ENCODE assay signal across 28 cellular contexts in the genomic region with DNA sequence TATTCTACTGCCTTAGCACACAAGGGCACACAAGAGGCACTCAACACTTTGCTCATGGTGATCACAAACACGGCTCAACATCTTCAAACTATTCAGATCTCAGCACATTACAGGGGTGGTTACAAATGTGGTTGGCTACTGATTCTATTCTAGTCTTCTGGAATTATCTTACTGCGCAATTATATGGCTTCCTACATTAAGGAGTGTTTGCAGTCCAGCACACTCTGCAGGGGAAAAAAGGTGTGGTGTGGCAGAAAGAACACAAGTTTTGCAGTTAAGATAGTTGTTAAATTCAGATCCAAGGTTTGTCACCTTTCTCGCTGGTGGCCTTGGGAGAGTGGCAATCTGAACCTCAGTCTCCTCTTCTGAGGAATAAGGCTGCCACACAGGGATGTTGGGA.
"Had no signal": no experiment of that assay in that cellular context is flagged by ENCODE, and none has a peak within 500 bp of the region (broad histone marks: within the 10 kb centered on the region; RNA-seq: fewer than 3 reads in every experiment).

No MANE protein-coding gene starts in this region.

- H3K4me1 ChIP-seq: prostate gland, sigmoid colon had no signal

- H3K4me3 ChIP-seq: esophagus squamous epithelium, prostate gland, sigmoid colon, stomach, thyroid gland had no signal

- FAIRE-seq: bronchial epithelial cell, colon, endometrium, kidney, small intestine, TTC549 had no signal

- DNase-seq: activated CD4-positive, alpha-beta T cell treated with anti-CD3 and anti-CD28 coated beads for 48 hours; activated CD4-positive, alpha-beta T cell treated with anti-CD3 and anti-CD28 coated beads, Interleukin-2, amount 50 U/mL, for 48 hours; activated CD8-positive, alpha-beta memory T cell treated with anti-CD3 and anti-CD28 coated beads for 24 hours; activated effector memory CD4-positive, alpha-beta T cell treated with Interleukin-2 at 50 U/mL for 16 hours; activated naive CD4-positive, alpha-beta T cell treated with Interleukin-2 at 50 U/mL for 16 hours; anterior cingulate cortex; dermis blood vessel endothelial cell; effector CD4-positive, alpha-beta T cell; esophagus squamous epithelium; foreskin melanocyte; kidney; natural killer cell; sigmoid colon; small intestine; stimulated activated CD4-positive, alpha-beta T cell treated with anti-CD3 and anti-CD28 coated beads, Interleukin-1b, Interleukin-23, amount 100 ng/mL, for 48 hours; stimulated activated CD4-positive, alpha-beta T cell treated with anti-CD3 and anti-CD28 coated beads, Interleukin-4, amount 100 ng/mL, for 4 hours; stimulated activated CD8-positive, alpha-beta memory T cell treated with anti-CD3 and anti-CD28 coated beads, Interleukin-4, amount 100 ng/mL, for 48 hours; stomach; thyroid gland had no signal

- ATAC-seq: activated CD4-positive, CD25-positive, alpha-beta regulatory T cell treated with anti-CD3 and anti-CD28 coated beads, Interleukin-2, amount 50 U/mL, for 24 hours; stimulated activated memory B cell treated with anti-CD40 and anti-IgM and Interleukin-4, amounts not matched to agents 10 μg/mL and 1 μg/mL and 100 μg/mL, for 72 hours had no signal

- H3K36me3 ChIP-seq: esophagus squamous epithelium, prostate gland, sigmoid colon, stomach, thyroid gland had no signal

- H3K27me3 ChIP-seq: sigmoid colon, stomach, thyroid gland had no signal

- H3K9me3 ChIP-seq: esophagus squamous epithelium, prostate gland, sigmoid colon, stomach, thyroid gland had no signal

- H3K27ac ChIP-seq: epithelial cell of prostate, esophagus squamous epithelium, prostate gland, sigmoid colon, stomach, thyroid gland, VCaP had no signal
